Comparison of ENCODE assay signal across 8 cellular contexts in genomic region chr6:73520688-73521350, GRCh38. TPM values are rescaled to one million over a fixed set of nuclear protein-coding genes. Genes with fewer than 3 reads are reported as not detected.
A peak's percentile ranks its signal among the peaks of the same experiment; 100 is the strongest.
DNase-seq lines count a peak whose midpoint lies in the region; ATAC-seq, FAIRE-seq and TF ChIP-seq lines count a peak whose summit lies in the region.

Gene EEF1A1 (minus strand): TSS chr6:73521032. CDS start chr6:73520026, 1,006 bp downstream.

- H2AFZ ChIP-seq in ACC112 (ENCODE audit: low read length, unreplicated experiment) (peak within 1 kb of the TSS; percentile 9), smooth muscle cell (ENCODE audit: low read depth) (peak within 1 kb of the TSS; percentile 73)

- DNase-seq in NCI-H2227 (lab: John Stamatoyannopoulos, UW; ENCODE audit: unreplicated experiment) (peak; percentile 98), bronchial epithelial cell (ENCODE audit: low read depth) (peak; percentile 97), iPS-NIHi11 (ENCODE audit: low spot score) (peak; percentile 94), smooth muscle cell (lab: John Stamatoyannopoulos, UW; ENCODE audit: unreplicated experiment) (peak; percentile 96)

- peaks cover 48% of the 10 kb centered on the region for H4K20me1 ChIP-seq in smooth muscle cell (ENCODE audit: low read depth)

- FAIRE-seq in bronchial epithelial cell (lab: Jason Lieb, UNC) = no peak

- H3K27me3 ChIP-seq in ACC112 (ENCODE audit: insufficient read depth, low read length) = no peaks in the 10 kb centered on the region
- H3K27me3 ChIP-seq in bronchial epithelial cell (ENCODE audit: control insufficient read depth, insufficient read depth, low read length) = no peaks in the 10 kb centered on the region
- no peaks in the 10 kb centered on the region for H3K27me3 ChIP-seq in smooth muscle cell (ENCODE audit: low read depth)

- H3K36me3 ChIP-seq in ACC112 (ENCODE audit: insufficient read depth, low read length) (peaks cover 45% of the 10 kb centered on the region), bronchial epithelial cell (ENCODE audit: control insufficient read depth, insufficient read depth, low read length) (peaks cover 20% of the 10 kb centered on the region), smooth muscle cell (ENCODE audit: low read depth) (peaks cover 19% of the 10 kb centered on the region)

- peak within 1 kb of the TSS; percentile 100 for H3K9ac ChIP-seq in smooth muscle cell (ENCODE audit: low read depth)

- no peaks in the 10 kb centered on the region for H3K9me3 ChIP-seq in smooth muscle cell (replicated peaks; ENCODE audit: low read depth)

- TF ChIP-seq CTCF in WI38 (IDR thresholded peaks at IDR 0.05; ENCODE audit: low read depth, low read length) = no peak
- TF ChIP-seq CTCF in bronchial epithelial cell (IDR thresholded peaks at IDR 0.05; ENCODE audit: insufficient read depth, low read length, severe bottlenecking) = no peak
- no peak for TF ChIP-seq CTCF in smooth muscle cell (IDR thresholded peaks at IDR 0.05; ENCODE audit: borderline replicate concordance, insufficient read depth, poor library complexity, severe bottlenecking)

- H3K4me1 ChIP-seq in ACC112 (ENCODE audit: control insufficient read depth, insufficient read depth, low read length, unreplicated experiment) (peaks cover 37% of the 10 kb centered on the region), smooth muscle cell (ENCODE audit: low read depth) (peaks cover 7% of the 10 kb centered on the region)

- WGBS in smooth muscle cell (ENCODE audit: low lambda C conversion rate) = 1% methylated on average over 53 of the region's 53 CpGs

- peaks cover 30% of the 10 kb centered on the region for H3F3A ChIP-seq in smooth muscle cell (ENCODE audit: low read depth)

- H3K79me2 ChIP-seq in ACC112 (ENCODE audit: control insufficient read depth, insufficient read depth, low read length, unreplicated experiment) (peaks cover 52% of the 10 kb centered on the region), smooth muscle cell (ENCODE audit: low read depth) (peaks cover 38% of the 10 kb centered on the region)

- ATAC-seq in GM18870 (IDR thresholded peaks at IDR 0.05; ENCODE audit: unreplicated experiment) (peak; percentile 61), HG03135 (IDR thresholded peaks at IDR 0.05; ENCODE audit: unreplicated experiment) (peak; percentile 64)

- H3K4me3 ChIP-seq in ACC112 (ENCODE audit: low read depth, low read length) = peak within 1 kb of the TSS; percentile 99
- H3K4me3 ChIP-seq in WI38 (ENCODE audit: low read depth, low read length) = peak within 1 kb of the TSS; percentile 99
- H3K4me3 ChIP-seq in bronchial epithelial cell (ENCODE audit: low read depth, low read length) = peak within 1 kb of the TSS; percentile 91
- peak within 1 kb of the TSS; percentile 85 for H3K4me3 ChIP-seq in smooth muscle cell

- H3K4me2 ChIP-seq in smooth muscle cell = peak within 1 kb of the TSS; percentile 99

- H3K27ac ChIP-seq in ACC112 (ENCODE audit: low read depth, low read length) (peak within 1 kb of the TSS; percentile 99), smooth muscle cell (ENCODE audit: low read depth) (peak within 1 kb of the TSS; percentile 99)

RNA-seq across cellular contexts. Expression of gene EEF1A1, which starts in this region (rescaled TPM):
- total RNA-seq in bronchial epithelial cell (32,582 and 62,692 TPM in 2 replicates), smooth muscle cell (8,046 and 9,106 TPM in 2 replicates)
- polyA plus RNA-seq in smooth muscle cell = 2,147 and 2,255 TPM in 2 replicates

Comparison
In these comparisons a context has a peak if more than half of its experiments do, and no peak if none do; other contexts are left out.
1. Peak in every context shown above with its lines: DNase-seq, ATAC-seq, H3K4me3 ChIP-seq and H3K27ac ChIP-seq.